In genomic region chr10:118595598-118596425, GRCh38 we compare ENCODE assay signal across 8 cellular contexts. TPM values are rescaled to one million over a fixed set of nuclear protein-coding genes. Genes with fewer than 3 reads are reported as not detected.
DNase-seq lines count a peak whose midpoint lies in the region; TF ChIP-seq lines count a peak whose summit lies in the region.
"Had no signal": no experiment of that assay in that cellular context is flagged by ENCODE, and none has a peak within 500 bp of the region (broad histone marks: within the 10 kb centered on the region; RNA-seq: fewer than 3 reads in every experiment).

PRLHR (minus strand) TSS chr10:118595648; CDS start chr10:118595244, 404 bp downstream.

- H3K4me2 ChIP-seq in neural cell (ENCODE audit: low read length) = peak within 1 kb of the TSS; percentile 96

- H4K20me1 ChIP-seq in neural cell (ENCODE audit: insufficient read depth) = no peaks in the 10 kb centered on the region

- H3K9me3 ChIP-seq in MG63 (no peaks in the 10 kb centered on the region), neural cell (ENCODE audit: low read length) (peaks cover 10% of the 10 kb centered on the region)

- DNase-seq in DMS53 treated with DMSO at 0.1 percent for 48 hours (lab: John Stamatoyannopoulos, UW; ENCODE audit: unreplicated experiment) (peak; percentile 77), MG63 (peak; percentile 15), dorsolateral prefrontal cortex (peak in 6 of 10 donors; percentile 17 to 54 (median 41)), GF-D8 (lab: John Stamatoyannopoulos, UW) (no peak), hippocampal formation (lab: John Stamatoyannopoulos, UW) (no peak), SW480 (ENCODE audit: low spot score) (no peak)
- DNase-seq: stimulated activated naive B cell treated with anti-CD40 and anti-IgM and Interleukin-4, amounts not matched to agents 10 μg/mL and 1 μg/mL and 100 μg/mL, for 72 hours had no signal

- H3K79me2 ChIP-seq in neural cell (replicated peaks; ENCODE audit: insufficient read depth, low read length) = no peaks in the 10 kb centered on the region

- TF ChIP-seq RAD21 in neural cell (conservative IDR thresholded peaks at IDR 0.05) = peak; percentile 10

- peak within 1 kb of the TSS; percentile 53 for H2AFZ ChIP-seq in neural cell (ENCODE audit: low read depth, low read length)

- TF ChIP-seq EP300 in neural cell (conservative IDR thresholded peaks at IDR 0.05; ENCODE audit: poor library complexity, severe bottlenecking) = no peak

- no peaks in the 10 kb centered on the region for H3K9me2 ChIP-seq in neural cell (ENCODE audit: insufficient read depth, low read length)

- intact Hi-C loops in dorsolateral prefrontal cortex (cut with DNase I) = no loop called here

- H3K27me3 ChIP-seq in MG63 = peaks cover 21% of the 10 kb centered on the region
- peaks cover 8 to 95% (median 61%) of the 10 kb centered on the region in 45 donors for H3K27me3 ChIP-seq in dorsolateral prefrontal cortex
- H3K27me3 ChIP-seq in neural cell (ENCODE audit: insufficient read depth, low read depth, low read length) = peaks cover 55% of the 10 kb centered on the region

- H3K9ac ChIP-seq in neural cell (ENCODE audit: low read length) = peak within 1 kb of the TSS; percentile 55

- no peak within 1 kb of the TSS for H3K4me3 ChIP-seq in MG63
- H3K4me3 ChIP-seq in dorsolateral prefrontal cortex = peak within 1 kb of the TSS in 54 of 59 donors; percentile 1 to 59 (median 36)
- peak within 1 kb of the TSS; percentile 83 for H3K4me3 ChIP-seq in neural cell (ENCODE audit: low read length)

- no peaks in the 10 kb centered on the region for H3F3A ChIP-seq in neural cell (ENCODE audit: insufficient read depth, low read length, poor library complexity, severe bottlenecking)

- H3K27ac ChIP-seq in dorsolateral prefrontal cortex (no peak within 1 kb of the TSS), neural cell (ENCODE audit: low read length) (no peak within 1 kb of the TSS)

- H3K36me3 ChIP-seq in MG63 = no peaks in the 10 kb centered on the region
- no peaks in the 10 kb centered on the region for H3K36me3 ChIP-seq in neural cell (ENCODE audit: insufficient read depth, low read length)

- no peak for TF ChIP-seq CTCF in dorsolateral prefrontal cortex (IDR thresholded peaks at IDR 0.05 in 54 of 56, conservative IDR thresholded peaks at IDR 0.05 in 2 of 56; ENCODE audit: low read depth in 1 of 56, partially characterized antibody in 56 of 56)
- TF ChIP-seq CTCF in neural cell (IDR thresholded peaks at IDR 0.05; ENCODE audit: poor library complexity, severe bottlenecking) = peak; percentile 39

TF ChIP-seq in neural cell, 6 proteins besides CTCF, POLR2A, EP300 and RAD21:
- TF ChIP-seq EZH2 (IDR thresholded peaks at IDR 0.05; ENCODE audit: borderline replicate concordance, insufficient read depth, low read length, poor library complexity, severe bottlenecking) = peak; percentile 69
- no peak for TF ChIP-seq MXI1 (conservative IDR thresholded peaks at IDR 0.05; ENCODE audit: poor library complexity, severe bottlenecking)
- no peak for TF ChIP-seq TAF1 (IDR thresholded peaks at IDR 0.05; ENCODE audit: low read depth)
- TF ChIP-seq REST (IDR thresholded peaks at IDR 0.05; ENCODE audit: borderline replicate concordance) = peak; percentile 86
- TF ChIP-seq SMC3 (conservative IDR thresholded peaks at IDR 0.05; ENCODE audit: poor library complexity) = peak; percentile 8

RNA-seq across cellular contexts. Expression of gene PRLHR, which starts in this region (rescaled TPM):
- total RNA-seq in MG63 (2014; rRNA removed; shearing (Covaris generic); ENCODE audit: low replicate concordance) = not detected in 2 replicates
- 1 to 10 TPM in 104 of 120 experiments, under 1 TPM in 16; 0.25 to 4.6 (median 1.7) TPM for total RNA-seq in dorsolateral prefrontal cortex
- polyA plus RNA-seq in neural cell = 0.20 TPM in 1 of 2 replicates, not detected in the other
- 0.49 TPM in 1 of 2 replicates, not detected in the other for polyA minus RNA-seq in neural cell

Comparison
In these comparisons a context has a peak if more than half of its experiments do, and no peak if none do; other contexts are left out.
1. Peak in DNase-seq in MG63; RNA of the gene not detected or under 1 TPM.
2. DNase-seq: peak in DMS53 treated with DMSO at 0.1 percent for 48 hours (single experiment) and dorsolateral prefrontal cortex (6 of 10); none in GF-D8 (single experiment), hippocampal formation (0 of 2) and SW480 (single experiment).